Comparison of ENCODE assay signal across 10 cellular contexts in genomic region chr15:71294636-71295241, GRCh38.
DNase-seq lines count a peak whose midpoint lies in the region; ATAC-seq and TF ChIP-seq lines count a peak whose summit lies in the region.
"Had no signal": no experiment of that assay in that cellular context is flagged by ENCODE, and none has a peak within 500 bp of the region (broad histone marks: within the 10 kb centered on the region; RNA-seq: fewer than 3 reads in every experiment).

No MANE protein-coding gene starts in this region.

- no peak overlapping the region for H3K9ac ChIP-seq in OCI-LY3 (ENCODE audit: low read length)

- H3K36me3 Mint-ChIP-seq in endothelial cell (ENCODE audit: low read depth, unreplicated experiment), result no peaks in the 10 kb centered on the region
- H3K36me3 Mint-ChIP-seq in activated T-cell treated with anti-CD3 and anti-CD28 coated beads, Interleukin-2, amount 50 U/mL, for 4 hours (ENCODE audit: insufficient read depth), result no peaks in the 10 kb centered on the region

- H4K20me1 ChIP-seq in OCI-LY3 (ENCODE audit: insufficient read depth, low read length) (no peaks in the 10 kb centered on the region), osteoblast (ENCODE audit: insufficient read depth, low read length) (no peaks in the 10 kb centered on the region)

- no peak for ATAC-seq in GM18520 (IDR thresholded peaks at IDR 0.05; ENCODE audit: unreplicated experiment)
- no peak for ATAC-seq in activated T-cell treated with anti-CD3 and anti-CD28 coated beads, Interleukin-2, amount 50 U/mL, for 4 hours

- no peaks in the 10 kb centered on the region for H3K9me3 ChIP-seq in OCI-LY3 (ENCODE audit: insufficient read depth, low read length)
- H3K9me3 ChIP-seq in osteoblast (ENCODE audit: low read depth, low read length), result no peaks in the 10 kb centered on the region

- H3K27me3 Mint-ChIP-seq in endothelial cell (ENCODE audit: unreplicated experiment), result no peaks in the 10 kb centered on the region
- no peaks in the 10 kb centered on the region for H3K27me3 Mint-ChIP-seq in activated T-cell treated with anti-CD3 and anti-CD28 coated beads, Interleukin-2, amount 50 U/mL, for 4 hours (ENCODE audit: low read depth)

- no peaks in the 10 kb centered on the region for H3K9me3 Mint-ChIP-seq in endothelial cell (ENCODE audit: unreplicated experiment)
- no peaks in the 10 kb centered on the region for H3K9me3 Mint-ChIP-seq in activated T-cell treated with anti-CD3 and anti-CD28 coated beads, Interleukin-2, amount 50 U/mL, for 4 hours
- H3K9me3 Mint-ChIP-seq: activated T-helper 1 cell treated with anti-CD3 and anti-CD28 coated beads, Interleukin-12 subunit alpha, Interleukin-12 subunit beta, Interleukin-2, Interleukin-4 antibody, amounts not matched to agents 30 ng/mL and 10 ng/mL and 1 ng/mL, durations not matched to agents 14 hours and 24 hours and 36 hours had no signal

- H3K79me2 ChIP-seq in OCI-LY3 (ENCODE audit: low read length) (no peaks in the 10 kb centered on the region), osteoblast (ENCODE audit: insufficient read depth, low read length) (no peaks in the 10 kb centered on the region)

- H3K4me2 ChIP-seq in OCI-LY3 (ENCODE audit: low read length), result peak overlapping the region; percentile 18
- peak overlapping the region; percentile 76 for H3K4me2 ChIP-seq in osteoblast (ENCODE audit: insufficient read depth, low read length)

- peak; percentile 88 for DNase-seq in BJ (ENCODE audit: low read depth)
- peak; percentile 9 for DNase-seq in endothelial cell (ENCODE audit: low spot score)
- peak; percentile 90 for DNase-seq in osteoblast (ENCODE audit: insufficient read length, low spot score, missing footprints)
- DNase-seq in foreskin melanocyte, result no peak
- DNase-seq in NCI-H1092 treated with DMSO at 0.1 percent for 48 hours (lab: John Stamatoyannopoulos, UW), result no peak
- no peak for DNase-seq in activated T-cell treated with anti-CD3 and anti-CD28 coated beads, Interleukin-2, amount 50 U/mL, for 4 hours
- DNase-seq: NCI-H1092 had no signal

- H3K27ac Mint-ChIP-seq in endothelial cell (ENCODE audit: unreplicated experiment), result peak overlapping the region; percentile 40
- H3K27ac Mint-ChIP-seq: activated T-helper 1 cell treated with anti-CD3 and anti-CD28 coated beads, Interleukin-12 subunit alpha, Interleukin-12 subunit beta, Interleukin-2, Interleukin-4 antibody, amounts not matched to agents 30 ng/mL and 10 ng/mL and 1 ng/mL, durations not matched to agents 14 hours and 24 hours and 36 hours had no signal

- H2AFZ ChIP-seq in OCI-LY3 (ENCODE audit: low read depth, low read length) (no peak overlapping the region), osteoblast (ENCODE audit: low read length) (no peak overlapping the region)

- H3K36me3 ChIP-seq in BJ (ENCODE audit: control insufficient read depth, insufficient read depth, low read length) (no peaks in the 10 kb centered on the region), OCI-LY3 (replicated peaks; ENCODE audit: low read depth, low read length) (no peaks in the 10 kb centered on the region), osteoblast (ENCODE audit: insufficient read depth, low read length) (no peaks in the 10 kb centered on the region)

- peaks cover 12% of the 10 kb centered on the region for H3K4me1 ChIP-seq in OCI-LY3 (ENCODE audit: low read length)
- peaks cover 33% of the 10 kb centered on the region for H3K4me1 ChIP-seq in osteoblast (ENCODE audit: insufficient read depth, low read length)

- CTCF ChIA-PET in BJ (lab: Yijun Ruan, JAX), result interaction anchor here (0.6 to 1.4 kb wide), 5 partner anchors 179 to 284 kb away, joined by 3 to 4 read pairs (median 3); partner anchors contain the start of gene THSD4

- TF ChIP-seq CTCF in BJ (IDR thresholded peaks at IDR 0.05; ENCODE audit: insufficient read depth, low read depth, low read length), result no peak
- no peak for TF ChIP-seq CTCF in OCI-LY3 (IDR thresholded peaks at IDR 0.05; ENCODE audit: low read depth, low read length)
- no peak for TF ChIP-seq CTCF in endothelial cell (IDR thresholded peaks at IDR 0.05; ENCODE audit: unreplicated experiment)
- no peak for TF ChIP-seq CTCF in osteoblast (IDR thresholded peaks at IDR 0.05; ENCODE audit: extremely low read depth, low read depth, low read length)

- H3K4me1 Mint-ChIP-seq in endothelial cell (ENCODE audit: unreplicated experiment), result peaks cover 25% of the 10 kb centered on the region
- peaks cover 18% of the 10 kb centered on the region for H3K4me1 Mint-ChIP-seq in activated T-cell treated with anti-CD3 and anti-CD28 coated beads, Interleukin-2, amount 50 U/mL, for 4 hours (ENCODE audit: low read depth)

- H3K4me3 Mint-ChIP-seq in endothelial cell (ENCODE audit: unreplicated experiment), result no peak overlapping the region
- no peak overlapping the region for H3K4me3 Mint-ChIP-seq in activated T-cell treated with anti-CD3 and anti-CD28 coated beads, Interleukin-2, amount 50 U/mL, for 4 hours
- H3K4me3 Mint-ChIP-seq: activated T-helper 1 cell treated with anti-CD3 and anti-CD28 coated beads, Interleukin-12 subunit alpha, Interleukin-12 subunit beta, Interleukin-2, Interleukin-4 antibody, amounts not matched to agents 30 ng/mL and 10 ng/mL and 1 ng/mL, durations not matched to agents 14 hours and 24 hours and 36 hours had no signal

- H3K27ac ChIP-seq in OCI-LY3 (ENCODE audit: low read length) (no peak overlapping the region), osteoblast (ENCODE audit: low read depth, low read length) (peak overlapping the region; percentile 99)

- H3K27me3 ChIP-seq in BJ (ENCODE audit: control insufficient read depth, insufficient read depth, low read length) (no peaks in the 10 kb centered on the region), OCI-LY3 (ENCODE audit: low read depth, low read length) (peaks cover 21% of the 10 kb centered on the region; the same call in 1 of the 2 replicates), osteoblast (ENCODE audit: insufficient read depth, low read length) (no peaks in the 10 kb centered on the region)

- no peak overlapping the region for H3K4me3 ChIP-seq in BJ (ENCODE audit: low read depth, low read length)
- H3K4me3 ChIP-seq in OCI-LY3 (ENCODE audit: low read length), result no peak overlapping the region
- peak overlapping the region; percentile 41 for H3K4me3 ChIP-seq in osteoblast (ENCODE audit: insufficient read depth, low read length)

- POLR2A ChIA-PET in BJ (lab: Charles Lee), result interaction anchor here (0.6 to 0.9 kb wide), 3 partner anchors 27 to 455 kb away, joined by 3 to 9 read pairs (median 3); no protein-coding TSS in a partner anchor

Comparison
In these comparisons a context has a peak if more than half of its experiments do, and no peak if none do; other contexts are left out.
1. DNase-seq: peak in BJ (single experiment), endothelial cell (single experiment) and osteoblast (single experiment); none in foreskin melanocyte (single experiment), NCI-H1092 treated with DMSO at 0.1 percent for 48 hours (single experiment) and activated T-cell treated with anti-CD3 and anti-CD28 coated beads, Interleukin-2, amount 50 U/mL, for 4 hours (single experiment).